Comparison of ENCODE assay signal across 9 cellular contexts in genomic region chr11:94515398-94515797, GRCh38. TPM values are rescaled to one million over a fixed set of nuclear protein-coding genes. Genes with fewer than 3 reads are reported as not detected.
"Had no signal": no experiment of that assay in that cellular context is flagged by ENCODE, and none has a peak within 500 bp of the region (broad histone marks: within the 10 kb centered on the region; RNA-seq: fewer than 3 reads in every experiment).

No MANE protein-coding gene starts in this region.

- H2AFZ ChIP-seq: GM23338 had no signal

- FAIRE-seq: HTR-8/SVneo had no signal

- H3K4me3 ChIP-seq: GM23338, HAP-1 had no signal

- H3K4me2 ChIP-seq: GM23338 had no signal

- DNase-seq: H7, KG1 had no signal

- H3K4me1 ChIP-seq: HAP-1 had no signal

- H3K9me3 ChIP-seq: HAP-1 had no signal

- H3K36me3 ChIP-seq: HAP-1 had no signal

- ATAC-seq: GM23338, HCT116 had no signal

RNA-seq across cellular contexts. Expression of gene C11orf97, which starts 3.1 kb away (rescaled TPM):
- total RNA-seq: GM23338, H4, H7, HT-29 had no signal
- polyA plus RNA-seq: GM23338, IgD-negative memory B cell had no signal

RNA-seq across cellular contexts. Expression of gene FUT4, which starts 28.3 kb away (rescaled TPM):
- total RNA-seq: H4 had no signal

RNA-seq across cellular contexts. Expression of gene PIWIL4, which starts 51.8 kb away (rescaled TPM):
- total RNA-seq: H4 had no signal
